14 cellular contexts compared by ENCODE assay signal in genomic region chr4:25346913-25347312, GRCh38. TPM values are rescaled to one million over a fixed set of nuclear protein-coding genes. Genes with fewer than 3 reads are reported as not detected.
A peak's percentile ranks its signal among the peaks of the same experiment; 100 is the strongest.
DNase-seq lines count a peak whose midpoint lies in the region; ATAC-seq, FAIRE-seq and TF ChIP-seq lines count a peak whose summit lies in the region.
"Had no signal": no experiment of that assay in that cellular context is flagged by ENCODE, and none has a peak within 500 bp of the region (broad histone marks: within the 10 kb centered on the region; RNA-seq: fewer than 3 reads in every experiment).

No MANE protein-coding gene starts in this region.

- H3K9me3 ChIP-seq in OCI-LY3 (ENCODE audit: insufficient read depth, low read length) = no peaks in the 10 kb centered on the region
- H3K9me3 ChIP-seq in tibial artery = no peaks in the 10 kb centered on the region
- H3K9me3 ChIP-seq in heart right ventricle = no peaks in the 10 kb centered on the region
- H3K9me3 ChIP-seq: HAP-1, psoas muscle had no signal

- no peak overlapping the region for H3K9ac ChIP-seq in OCI-LY3 (ENCODE audit: low read length)

- H3K27me3 ChIP-seq in OCI-LY3 (ENCODE audit: low read depth, low read length) (no peaks in the 10 kb centered on the region), tibial artery (no peaks in the 10 kb centered on the region), heart right ventricle (no peaks in the 10 kb centered on the region)

- DNase-seq in GM12891 (ENCODE audit: insufficient read length, low spot score) (no peak), foreskin melanocyte (no peak), tibial artery (no peak), activated gamma-delta T cell (lab: John Stamatoyannopoulos, UW) (no peak), heart right ventricle (no peak)
- DNase-seq: amygdala, NCI-H2227 treated with DMSO at 0.1 percent for 48 hours, psoas muscle, T1000 had no signal

- H3K36me3 ChIP-seq in OCI-LY3 (replicated peaks; ENCODE audit: low read depth, low read length) (peaks cover 21% of the 10 kb centered on the region), tibial artery (peaks cover 4 to 23% (median 5%) of the 10 kb centered on the region in 3 donors), heart right ventricle (peaks cover 0 to 34% (median 0%) of the 10 kb centered on the region in 9 donors)
- H3K36me3 ChIP-seq: HAP-1 had no signal

- intact Hi-C loops in tibial artery (cut with DNase I; ENCODE audit: low total_unique reads) (no loop called here), heart right ventricle (cut with DNase I) (no loop called here)

- ATAC-seq in GM19035 (IDR thresholded peaks at IDR 0.05; ENCODE audit: unreplicated experiment) (peak; percentile 55), HG02973 (IDR thresholded peaks at IDR 0.05; ENCODE audit: unreplicated experiment) (peak; percentile 65), heart right ventricle (no peak)
- ATAC-seq: psoas muscle had no signal

- no peak overlapping the region for H3K27ac ChIP-seq in OCI-LY3 (ENCODE audit: low read length)
- H3K27ac ChIP-seq in tibial artery = no peak overlapping the region
- no peak overlapping the region for H3K27ac ChIP-seq in heart right ventricle
- H3K27ac ChIP-seq: HL-60, psoas muscle had no signal

- H2AFZ ChIP-seq in OCI-LY3 (ENCODE audit: low read depth, low read length) = no peak overlapping the region

- H3K4me1 ChIP-seq in OCI-LY3 (ENCODE audit: low read length) (peaks cover 14% of the 10 kb centered on the region), tibial artery (no peaks in the 10 kb centered on the region), heart right ventricle (peaks cover 0 to 6% (median 0%) of the 10 kb centered on the region in 9 donors)
- H3K4me1 ChIP-seq: psoas muscle had no signal

- peak overlapping the region; percentile 37 for H3K4me2 ChIP-seq in OCI-LY3 (ENCODE audit: low read length)

- no peak for TF ChIP-seq CTCF in OCI-LY3 (IDR thresholded peaks at IDR 0.05; ENCODE audit: low read depth, low read length)
- no peak for TF ChIP-seq CTCF in tibial artery (IDR thresholded peaks at IDR 0.05)
- TF ChIP-seq CTCF in heart right ventricle (IDR thresholded peaks at IDR 0.05) = no peak

- peak; percentile 55 for FAIRE-seq in GM12891 (lab: Jason Lieb, UNC)

- no peaks in the 10 kb centered on the region for H3K79me2 ChIP-seq in OCI-LY3 (ENCODE audit: low read length)

- H3K4me3 ChIP-seq in OCI-LY3 (ENCODE audit: low read length) = peak overlapping the region; percentile 13; the same call in 1 of the 2 replicates
- H3K4me3 ChIP-seq in tibial artery = no peak overlapping the region
- H3K4me3 ChIP-seq in heart right ventricle = no peak overlapping the region
- H3K4me3 ChIP-seq: HAP-1, psoas muscle had no signal

- 0 out of 2 replicates have a peak, but pooled peaks cover 6% of the 10 kb centered on the region for H4K20me1 ChIP-seq in OCI-LY3 (ENCODE audit: insufficient read depth, low read length)

- WGBS in heart right ventricle, 2 donors = 93% methylated on average over 3 of the region's 3 CpGs

- no peak for TF ChIP-seq POLR2A in GM12891 (IDR thresholded peaks at IDR 0.05; ENCODE audit: low read depth, low read length)

TF ChIP-seq in GM12891, 5 proteins besides CTCF, POLR2A, EP300 and RAD21:
- TF ChIP-seq POLR2AphosphoS5 (IDR thresholded peaks at IDR 0.05; ENCODE audit: low read depth, low read length) = no peak
- TF ChIP-seq PAX5 (IDR thresholded peaks at IDR 0.05; ENCODE audit: insufficient read depth, low read length, severe bottlenecking) = no peak
- no peak for TF ChIP-seq SPI1 (IDR thresholded peaks at IDR 0.05; ENCODE audit: low read depth, low read length)
- TF ChIP-seq POU2F2 (IDR thresholded peaks at IDR 0.05; ENCODE audit: low read depth, low read length) = no peak
- no peak for TF ChIP-seq TAF1 (IDR thresholded peaks at IDR 0.05; ENCODE audit: low read depth, low read length)

RNA-seq across cellular contexts. Expression of gene ANAPC4, which starts 30.1 kb away (rescaled TPM):
- polyA plus RNA-seq in GM12891 (2012; ENCODE audit: low read depth, missing spikeins) = 17.0 TPM
- 10 to 100 TPM in 9 of 10 donors, 1 to 10 TPM in 1; 9.9 to 13.8 (median 11.5) TPM for total RNA-seq in heart right ventricle
- 10 to 100 TPM in 1 of 2 donors, 1 to 10 TPM in 1; 8.2 to 26.7 TPM for polyA plus RNA-seq in heart right ventricle

RNA-seq across cellular contexts. Expression of gene ZCCHC4, which starts 34.3 kb away (rescaled TPM):
- 4.3 TPM for polyA plus RNA-seq in GM12891 (2012; ENCODE audit: low read depth, missing spikeins)
- total RNA-seq in heart right ventricle = 1 to 10 TPM; 6.8 to 9.6 (median 7.5) TPM
- polyA plus RNA-seq in heart right ventricle = 10 to 100 TPM in 1 of 2 donors, 1 to 10 TPM in 1; 3.8 to 10.9 TPM

Comparison
In these comparisons a context has a peak if more than half of its experiments do, and no peak if none do; other contexts are left out.
1. ATAC-seq: peak in GM19035 (single experiment) and HG02973 (single experiment); none in heart right ventricle (0 of 8).